Comparison of ENCODE assay signal across 8 cellular contexts in the genomic region with DNA sequence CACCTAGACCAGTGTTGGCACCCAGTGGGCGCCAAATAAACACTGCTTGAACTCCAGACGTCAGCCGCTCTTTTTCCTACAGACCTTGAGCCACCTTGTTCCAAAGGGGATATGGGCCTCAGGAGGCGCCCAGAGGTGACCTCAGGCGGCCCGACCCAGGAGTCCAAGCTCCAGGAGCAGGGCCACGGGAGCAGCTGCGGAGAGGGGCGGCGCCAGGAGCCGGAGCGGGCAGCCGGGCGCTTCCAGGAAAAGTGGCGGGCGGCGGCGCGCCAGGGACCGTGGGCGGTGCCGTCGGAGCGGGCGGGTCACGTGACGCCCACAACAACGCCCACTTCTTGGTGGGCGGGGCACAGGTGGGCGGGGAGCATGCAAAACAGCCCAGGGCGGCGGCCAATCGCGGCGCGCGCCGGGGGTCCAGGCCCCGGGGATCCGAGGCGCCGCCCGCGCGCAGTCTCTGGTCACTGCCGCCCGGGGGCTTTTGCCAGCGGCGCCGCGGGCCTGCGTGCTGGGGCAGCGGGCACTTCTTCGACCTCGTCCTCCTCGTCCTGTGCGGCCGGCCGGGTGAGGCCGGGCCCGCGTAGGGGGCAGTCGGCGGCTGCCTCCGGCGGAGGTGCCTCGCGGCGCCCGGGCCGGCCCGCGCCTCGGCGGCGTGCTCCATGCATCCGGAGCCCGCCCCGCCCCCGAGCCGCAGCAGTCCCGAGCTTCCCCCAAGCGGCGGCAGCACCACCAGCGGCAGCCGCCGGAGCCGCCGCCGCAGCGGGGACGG. TPM values are rescaled to one million over a fixed set of nuclear protein-coding genes. Genes with fewer than 3 reads are reported as not detected.
DNase-seq lines count a peak whose midpoint lies in the region; ATAC-seq, FAIRE-seq and TF ChIP-seq lines count a peak whose summit lies in the region.

A gene (plus strand): TSS at position 444 of the 766 bp plus-strand sequence.

- H3K9me3 ChIP-seq in kidney (ENCODE audit: control insufficient read depth in 1 of 2, low read length in 2 of 2): no peaks in the 10 kb centered on the region

- no peak for FAIRE-seq in kidney (lab: Jason Lieb, UNC)

- peaks cover 5 to 17% of the 10 kb centered on the region in 2 donors for H3K4me1 ChIP-seq in kidney (ENCODE audit: control insufficient read depth in 1 of 2, insufficient read depth in 1 of 2, low read depth in 1 of 2, low read length in 2 of 2)

- peak; percentile 76 for ATAC-seq in GM19035 (IDR thresholded peaks at IDR 0.05; ENCODE audit: unreplicated experiment)
- ATAC-seq in HG03354 (IDR thresholded peaks at IDR 0.05; ENCODE audit: poor library complexity, severe bottlenecking, unreplicated experiment): peak; percentile 69

- TF ChIP-seq CTCF in AG10803 (conservative IDR thresholded peaks at IDR 0.05; ENCODE audit: low read length) (no peak), kidney (IDR thresholded peaks at IDR 0.05; ENCODE audit: borderline replicate concordance, extremely low read depth, insufficient read depth) (peak; percentile 10)

- no peaks in the 10 kb centered on the region for H3K36me3 ChIP-seq in kidney (ENCODE audit: control insufficient read depth in 1 of 2, insufficient read depth in 2 of 2, low read length in 2 of 2)

- peak within 1 kb of the TSS; percentile 76 for H3K4me3 ChIP-seq in AG10803 (ENCODE audit: low read length)
- peak within 1 kb of the TSS; percentile 56 to 74 for H3K4me3 ChIP-seq in kidney (ENCODE audit: low read length in 2 of 2)

- peak within 1 kb of the TSS; percentile 69 to 77 for H3K9ac ChIP-seq in kidney (ENCODE audit: low read length in 2 of 2)

- DNase-seq in AG10803 (ENCODE audit: low read depth): peak; percentile 93
- DNase-seq in NCI-H460 (ENCODE audit: extremely low read depth, low read depth): peak; percentile 93
- peak; percentile 98 for DNase-seq in activated CD4-positive, CD25-positive, alpha-beta regulatory T cell treated with anti-CD3 and anti-CD28 coated beads, Interleukin-2, amount 50 U/mL, for 72 hours
- peak; percentile 82 for DNase-seq in cerebellar cortex (ENCODE audit: low spot score)
- peak; percentile 99 for DNase-seq in kidney
- DNase-seq in stimulated activated CD4-positive, alpha-beta T cell treated with anti-CD3 and anti-CD28 coated beads, Interleukin-15, amount 100 ng/mL, for 1 hour (ENCODE audit: low read depth in 1 of 2, low spot score in 1 of 2): peak; percentile 97

- peak within 1 kb of the TSS; percentile 94 to 96 for H3K27ac ChIP-seq in kidney (ENCODE audit: low read depth in 2 of 2, low read length in 2 of 2)

- intact Hi-C loops in kidney (cut with DNase I): no loop called here

RNA-seq across cellular contexts. Expression of the gene that starts here (rescaled TPM):
- 12.6 and 16.4 TPM in 2 replicates for total RNA-seq in NCI-H460 (2014; rRNA removed; shearing (Covaris generic))
- polyA plus RNA-seq in NCI-H460 (2014; cell fraction: nucleus; rRNA removed): 11.5 and 17.2 TPM in 2 replicates
- total RNA-seq in kidney: 16.5 TPM
- 18.2 TPM for polyA plus RNA-seq in kidney (ENCODE audit: insufficient read depth, low read depth, low replicate concordance)

Comparison
In these comparisons a context has a peak if more than half of its experiments do, and no peak if none do; other contexts are left out.
1. Peak in every context shown above with its lines: DNase-seq, ATAC-seq, H3K4me3 ChIP-seq and H3K27ac ChIP-seq.